ENCODE assay signal across 22 cellular contexts in genomic region chr2:12589802-12590320, GRCh38.
"Had no signal": no experiment of that assay in that cellular context is flagged by ENCODE, and none has a peak within 500 bp of the region (broad histone marks: within the 10 kb centered on the region; RNA-seq: fewer than 3 reads in every experiment).

No MANE protein-coding gene starts in this region.

- H3K27ac Mint-ChIP-seq: activated naive CD4-positive, alpha-beta T cell treated with anti-CD3 and anti-CD28 coated beads, Interleukin-2, amount 10 ng/mL, durations not matched to agents 7 days and 5 days; activated T-cell treated with anti-CD3 and anti-CD28 coated beads, Interleukin-2, amount 50 U/mL, for 72 hours; nephron progenitor cell; stimulated activated effector memory CD8-positive, alpha-beta T cell treated with anti-CD3 and anti-CD28 coated beads, Interleukin-12 subunit alpha, Interleukin-12 subunit beta, amount 100 ng/mL, for 72 hours had no signal

- H3K4me3 ChIP-seq: coronary artery, gastroesophageal sphincter, heart left ventricle, right lobe of liver, stomach, suprapubic skin, tibial nerve had no signal

- ATAC-seq: activated T-cell treated with anti-CD3 and anti-CD28 coated beads, Interleukin-2, amount 50 U/mL, for 72 hours; gastroesophageal sphincter; heart left ventricle; left cardiac atrium; right lobe of liver; stimulated activated effector memory CD8-positive, alpha-beta T cell treated with anti-CD3 and anti-CD28 coated beads, Interleukin-12 subunit alpha, Interleukin-12 subunit beta, amount 100 ng/mL, for 72 hours had no signal

- H3K4me1 ChIP-seq: gastroesophageal sphincter, right lobe of liver, suprapubic skin had no signal

- H3K36me3 Mint-ChIP-seq: stimulated activated effector memory CD8-positive, alpha-beta T cell treated with anti-CD3 and anti-CD28 coated beads, Interleukin-12 subunit alpha, Interleukin-12 subunit beta, amount 100 ng/mL, for 72 hours had no signal

- H3K4me3 Mint-ChIP-seq: activated naive CD4-positive, alpha-beta T cell treated with anti-CD3 and anti-CD28 coated beads, Interleukin-2, amount 10 ng/mL, durations not matched to agents 7 days and 5 days; activated T-cell treated with anti-CD3 and anti-CD28 coated beads, Interleukin-2, amount 50 U/mL, for 72 hours; nephron progenitor cell; stimulated activated effector memory CD8-positive, alpha-beta T cell treated with anti-CD3 and anti-CD28 coated beads, Interleukin-12 subunit alpha, Interleukin-12 subunit beta, amount 100 ng/mL, for 72 hours had no signal

- H3K9me3 Mint-ChIP-seq: activated T-cell treated with anti-CD3 and anti-CD28 coated beads, Interleukin-2, amount 50 U/mL, for 72 hours; nephron progenitor cell; stimulated activated effector memory CD8-positive, alpha-beta T cell treated with anti-CD3 and anti-CD28 coated beads, Interleukin-12 subunit alpha, Interleukin-12 subunit beta, amount 100 ng/mL, for 72 hours had no signal

- H3K27ac ChIP-seq: coronary artery, epithelial cell of prostate, gastroesophageal sphincter, heart left ventricle, right lobe of liver, stomach, suprapubic skin, tibial nerve had no signal

- DNase-seq: activated CD4-positive, alpha-beta T cell treated with anti-CD3 and anti-CD28 coated beads, Interleukin-2, amount 50 U/mL, for 48 hours; activated effector memory CD4-positive, alpha-beta T cell treated with anti-CD3 and anti-CD28 coated beads, Interleukin-2, amount 50 U/mL, for 16 hours; activated naive CD4-positive, alpha-beta T cell treated with anti-CD3 and anti-CD28 coated beads, Interleukin-2, amount 10 ng/mL, durations not matched to agents 7 days and 5 days; activated T-cell treated with anti-CD3 and anti-CD28 coated beads, Interleukin-2, amount 50 U/mL, for 72 hours; amygdala; heart left ventricle; islet precursor cell; left cardiac atrium; nephron progenitor cell; nucleus accumbens; right lobe of liver; small intestine; stimulated activated CD4-positive, alpha-beta T cell treated with anti-CD3 and anti-CD28 coated beads, Interleukin-2, amount 100 ng/mL, for 24 hours; stomach; T-helper 9 cell had no signal

- H3K27me3 ChIP-seq: gastroesophageal sphincter, heart left ventricle, right lobe of liver, stomach, suprapubic skin, tibial nerve had no signal

- H3K27me3 Mint-ChIP-seq: activated naive CD4-positive, alpha-beta T cell treated with anti-CD3 and anti-CD28 coated beads, Interleukin-2, amount 10 ng/mL, durations not matched to agents 7 days and 5 days had no signal

- H3K36me3 ChIP-seq: gastroesophageal sphincter, heart left ventricle, right lobe of liver, stomach, suprapubic skin, tibial nerve had no signal

- FAIRE-seq: bronchial epithelial cell, small intestine had no signal

- H3K9me3 ChIP-seq: gastroesophageal sphincter, heart left ventricle, right lobe of liver, stomach, suprapubic skin, tibial nerve had no signal
